In the genomic region with DNA sequence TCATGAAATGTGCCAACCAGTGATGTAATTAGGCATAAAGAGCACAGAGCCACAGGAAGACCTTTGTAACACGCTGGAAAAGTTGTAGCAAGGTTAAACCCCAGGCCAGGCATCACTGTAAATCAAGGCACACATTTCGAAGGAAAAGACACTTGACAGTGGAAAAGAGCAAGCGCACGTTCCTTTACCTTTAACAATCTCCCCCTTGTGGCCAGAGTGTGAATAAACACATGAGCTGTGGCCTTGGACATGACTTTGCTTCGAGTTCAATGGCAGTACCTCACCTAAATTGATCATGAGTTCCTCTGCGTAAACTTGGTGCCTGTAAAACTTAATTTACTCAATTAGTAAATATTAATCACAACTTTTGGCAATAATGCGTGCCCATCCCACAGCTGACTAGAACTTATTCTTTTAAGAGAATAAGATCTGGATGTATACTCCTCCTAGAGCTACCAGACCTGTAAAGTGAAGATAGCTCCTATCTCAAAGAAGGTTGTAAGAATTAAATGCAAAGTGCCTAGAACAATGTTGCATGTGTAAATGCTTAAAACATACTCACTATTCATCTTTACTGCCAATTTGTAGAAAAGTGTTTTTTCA, we compare ENCODE assay signal across 8 cellular contexts.
DNase-seq lines count a peak whose midpoint lies in the region; ATAC-seq and TF ChIP-seq lines count a peak whose summit lies in the region.

No MANE protein-coding gene starts in this region.

- no peaks in the 10 kb centered on the region for H3K27me3 ChIP-seq in BE2C

- peak; percentile 55 for DNase-seq in BE2C
- DNase-seq in NCI-H2196 (lab: John Stamatoyannopoulos, UW; ENCODE audit: unreplicated experiment), result peak; percentile 82
- peak; percentile 46 to 64 for DNase-seq in activated CD4-positive, alpha-beta T cell treated with anti-CD3 and anti-CD28 coated beads for 4 hours
- peak; percentile 45 to 62 for DNase-seq in dermis microvascular lymphatic vessel endothelial cell (ENCODE audit: low read depth in 2 of 2)
- peak; percentile 25 to 29 for DNase-seq in memory B cell (ENCODE audit: low spot score in 2 of 2)
- peak; percentile 2 to 19 for DNase-seq in stimulated activated CD8-positive, alpha-beta memory T cell treated with anti-CD3 and anti-CD28 coated beads, Interleukin-4, amount 100 ng/mL, for 4 hours (ENCODE audit: low read depth in 2 of 2, low spot score in 1 of 2)

- no peaks in the 10 kb centered on the region for H3K36me3 ChIP-seq in BE2C

- ATAC-seq in GM18870 (IDR thresholded peaks at IDR 0.05; ENCODE audit: unreplicated experiment) (peak; percentile 86), HG03095 (IDR thresholded peaks at IDR 0.05; ENCODE audit: unreplicated experiment) (peak; percentile 87), memory B cell (ENCODE audit: low read depth) (peak; percentile 47)

- H3K4me3 Mint-ChIP-seq in memory B cell, result no peak overlapping the region

- no peak overlapping the region for H3K4me3 ChIP-seq in BE2C (ENCODE audit: low read depth, low read length)

- peak; percentile 85 for TF ChIP-seq CTCF in BE2C (IDR thresholded peaks at IDR 0.05; ENCODE audit: low read depth, low read length)

- no peaks in the 10 kb centered on the region for H3K4me1 ChIP-seq in BE2C

- no peaks in the 10 kb centered on the region for H3K27me3 Mint-ChIP-seq in memory B cell

- H3K36me3 Mint-ChIP-seq in memory B cell, result no peaks in the 10 kb centered on the region

- H3K9me3 ChIP-seq in BE2C, result no peaks in the 10 kb centered on the region

- H3K9me3 Mint-ChIP-seq in memory B cell, result no peaks in the 10 kb centered on the region

- H3K4me1 Mint-ChIP-seq in memory B cell, result no peaks in the 10 kb centered on the region

- H3K27ac Mint-ChIP-seq in memory B cell, result no peak overlapping the region

Comparison
In these comparisons a context has a peak if more than half of its experiments do, and no peak if none do; other contexts are left out.
1. DNase-seq: peak in every context shown above with its lines; median percentile 82 in NCI-H2196; 55 in BE2C; 55 in activated CD4-positive, alpha-beta T cell treated with anti-CD3 and anti-CD28 coated beads for 4 hours; 54 in dermis microvascular lymphatic vessel endothelial cell; 27 in memory B cell; 10 in stimulated activated CD8-positive, alpha-beta memory T cell treated with anti-CD3 and anti-CD28 coated beads, Interleukin-4, amount 100 ng/mL, for 4 hours.